In genomic region chr21:42815217-42815616, GRCh38 we compare ENCODE assay signal across 18 cellular contexts.
"Had no signal": no experiment of that assay in that cellular context is flagged by ENCODE, and none has a peak within 500 bp of the region (broad histone marks: within the 10 kb centered on the region; RNA-seq: fewer than 3 reads in every experiment).

No MANE protein-coding gene starts in this region.

- H3K4me3 ChIP-seq: esophagus squamous epithelium, left ventricle myocardium inferior, skin epidermis, tibial nerve had no signal

- H3K4me1 ChIP-seq: tibial nerve had no signal

- H3K27ac Mint-ChIP-seq: activated CD4-positive, alpha-beta T cell treated with anti-CD3 and anti-CD28 coated beads, Interleukin-2, amount 10 ng/mL, durations not matched to agents 7 days and 5 days; activated naive CD4-positive, alpha-beta T cell treated with anti-CD3 and anti-CD28 coated beads for 36 hours; nephron progenitor cell; stimulated activated naive CD8-positive, alpha-beta T cell treated with anti-CD3 and anti-CD28 coated beads, Interleukin-15, Interleukin-2, amounts not matched to agents 100 ng/mL and 50 ng/mL, for 24 hours had no signal

- ATAC-seq: activated T-cell treated with anti-CD3 and anti-CD28 coated beads, Interleukin-2, amount 50 U/mL, for 4 hours had no signal

- H3K36me3 ChIP-seq: esophagus squamous epithelium, left ventricle myocardium inferior, tibial nerve had no signal

- H3K36me3 Mint-ChIP-seq: immature natural killer cell had no signal

- H3K4me3 Mint-ChIP-seq: activated CD4-positive, alpha-beta T cell treated with anti-CD3 and anti-CD28 coated beads, Interleukin-2, amount 10 ng/mL, durations not matched to agents 7 days and 5 days; activated naive CD4-positive, alpha-beta T cell treated with anti-CD3 and anti-CD28 coated beads for 36 hours; activated T-cell treated with anti-CD3 and anti-CD28 coated beads, Interleukin-2, amount 50 U/mL, for 4 hours; central memory CD8-positive, alpha-beta T cell; immature natural killer cell; nephron progenitor cell; stimulated activated naive CD8-positive, alpha-beta T cell treated with anti-CD3 and anti-CD28 coated beads, Interleukin-15, Interleukin-2, amounts not matched to agents 100 ng/mL and 50 ng/mL, for 24 hours had no signal

- H3K9me3 ChIP-seq: esophagus squamous epithelium, tibial nerve had no signal

- DNase-seq: activated CD4-positive, alpha-beta T cell treated with anti-CD3 and anti-CD28 coated beads, Interleukin-2, amount 10 ng/mL, durations not matched to agents 7 days and 5 days; activated CD8-positive, alpha-beta memory T cell treated with anti-CD3 and anti-CD28 coated beads, Interleukin-2, amount 50 U/mL, for 4 hours; activated naive CD4-positive, alpha-beta T cell treated with anti-CD3 and anti-CD28 coated beads for 36 hours; activated T-cell treated with anti-CD3 and anti-CD28 coated beads, Interleukin-2, amount 50 U/mL, for 4 hours; anterior cingulate cortex; effector CD4-positive, alpha-beta T cell; esophagus squamous epithelium; immature natural killer cell; kidney glomerular epithelial cell; left ventricle myocardium inferior; mammary epithelial cell; nephron progenitor cell; occipital lobe; T-helper 9 cell had no signal

- H3K4me1 Mint-ChIP-seq: central memory CD8-positive, alpha-beta T cell; immature natural killer cell had no signal

- H3K9me3 Mint-ChIP-seq: activated T-cell treated with anti-CD3 and anti-CD28 coated beads, Interleukin-2, amount 50 U/mL, for 4 hours; central memory CD8-positive, alpha-beta T cell; immature natural killer cell; stimulated activated naive CD8-positive, alpha-beta T cell treated with anti-CD3 and anti-CD28 coated beads, Interleukin-15, Interleukin-2, amounts not matched to agents 100 ng/mL and 50 ng/mL, for 24 hours had no signal

- H3K27me3 Mint-ChIP-seq: stimulated activated naive CD8-positive, alpha-beta T cell treated with anti-CD3 and anti-CD28 coated beads, Interleukin-15, Interleukin-2, amounts not matched to agents 100 ng/mL and 50 ng/mL, for 24 hours had no signal

- H3K27ac ChIP-seq: esophagus squamous epithelium, left ventricle myocardium inferior, skin epidermis, tibial nerve had no signal
